In genomic region chr2:207530160-207531023, GRCh38 we compare ENCODE assay signal across 8 cellular contexts. TPM values are rescaled to one million over a fixed set of nuclear protein-coding genes. Genes with fewer than 3 reads are reported as not detected.
DNase-seq lines count a peak whose midpoint lies in the region; ATAC-seq, FAIRE-seq and TF ChIP-seq lines count a peak whose summit lies in the region.

No MANE protein-coding gene starts in this region.

- no peak for FAIRE-seq in D721Med (lab: Jason Lieb, UNC)

- DNase-seq in DMS79 (lab: John Stamatoyannopoulos, UW) (peak; percentile 7), H7 (peak; percentile 78), NCI-H1694 treated with DMSO at 0.1 percent for 48 hours (lab: John Stamatoyannopoulos, UW) (peak; percentile 40), coronary artery (ENCODE audit: low spot score) (no peak), lower lobe of right lung (peak; percentile 67), D721Med (ENCODE audit: insufficient read length, low spot score) (no peak)
- peak; percentile 41 to 47 for DNase-seq in activated CD4-positive, alpha-beta T cell treated with anti-CD3 and anti-CD28 coated beads for 4 hours
- DNase-seq in stimulated activated CD8-positive, alpha-beta memory T cell treated with anti-CD3 and anti-CD28 coated beads, Interleukin-15, amount 100 ng/mL, for 1 hour (ENCODE audit: low read depth) = peak; percentile 21

- H3K27ac ChIP-seq in coronary artery = peak overlapping the region; percentile 92 to 99
- H3K27ac ChIP-seq in lower lobe of right lung = peak overlapping the region; percentile 99

- no peaks in the 10 kb centered on the region for H3K9me3 ChIP-seq in lower lobe of right lung

- intact Hi-C loops in lower lobe of right lung (cut with DNase I) = no loop called here

- H3K36me3 ChIP-seq in H7 (replicated peaks; ENCODE audit: control insufficient read depth, insufficient read depth, low read length) = no peaks in the 10 kb centered on the region
- no peaks in the 10 kb centered on the region for H3K36me3 ChIP-seq in lower lobe of right lung

- TF ChIP-seq CTCF in coronary artery (IDR thresholded peaks at IDR 0.05) (no peak), lower lobe of right lung (IDR thresholded peaks at IDR 0.05) (no peak), D721Med (IDR thresholded peaks at IDR 0.05; ENCODE audit: insufficient read depth, missing control alignments) (no peak)

- peaks cover 54% of the 10 kb centered on the region for H3K4me1 ChIP-seq in lower lobe of right lung

- ATAC-seq in lower lobe of right lung = no peak

- H3K4me3 ChIP-seq in H7 (ENCODE audit: insufficient read depth, low read depth, low read length) (peak overlapping the region; percentile 87), coronary artery (peak overlapping the region; percentile 72), lower lobe of right lung (peak overlapping the region; percentile 86)

- H3K27me3 ChIP-seq in H7 (ENCODE audit: control insufficient read depth, insufficient read depth, low read length) (no peaks in the 10 kb centered on the region; the same call in 1 of the 2 replicates), lower lobe of right lung (ENCODE audit: low read depth) (no peaks in the 10 kb centered on the region)

RNA-seq across cellular contexts. Expression of gene CREB1, which starts 0.6 kb away (rescaled TPM):
- 48.9 and 63.5 TPM in 2 replicates for total RNA-seq in H7 (2014; rRNA removed; shearing (Covaris generic))
- total RNA-seq in lower lobe of right lung = 71.3 TPM

Comparison
In these comparisons a context has a peak if more than half of its experiments do, and no peak if none do; other contexts are left out.
1. DNase-seq: peak in DMS79 (single experiment), H7 (single experiment), NCI-H1694 treated with DMSO at 0.1 percent for 48 hours (single experiment), activated CD4-positive, alpha-beta T cell treated with anti-CD3 and anti-CD28 coated beads for 4 hours (2 of 2), lower lobe of right lung (single experiment) and stimulated activated CD8-positive, alpha-beta memory T cell treated with anti-CD3 and anti-CD28 coated beads, Interleukin-15, amount 100 ng/mL, for 1 hour (single experiment); none in coronary artery (single experiment) and D721Med (single experiment).
2. Peak in every context shown above with its lines, with median percentiles within 50 percentile points of each other: H3K4me3 ChIP-seq.